ENCODE assay signal across 21 cellular contexts in the genomic region with DNA sequence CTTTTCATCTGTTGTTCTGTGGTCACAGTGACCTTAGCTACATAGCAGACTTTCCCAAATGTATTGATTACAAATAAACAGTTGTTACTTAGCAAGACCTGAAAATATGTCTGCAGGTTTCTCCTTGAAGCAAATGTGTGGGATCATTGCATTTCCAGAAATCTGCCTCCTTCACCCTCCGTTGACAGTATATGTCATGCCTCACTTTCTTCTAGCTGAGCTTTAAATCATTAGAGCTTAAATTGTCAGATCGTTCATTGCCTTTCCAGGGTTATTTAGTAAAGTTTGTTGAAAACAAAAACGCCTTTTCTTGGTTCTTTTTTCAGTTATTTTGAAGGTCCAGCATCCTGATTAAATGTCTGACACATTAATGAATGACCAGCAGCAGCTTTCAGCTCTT. TPM values are rescaled to one million over a fixed set of nuclear protein-coding genes. Genes with fewer than 3 reads are reported as not detected.
DNase-seq lines count a peak whose midpoint lies in the region; ATAC-seq and TF ChIP-seq lines count a peak whose summit lies in the region.
"Had no signal": no experiment of that assay in that cellular context is flagged by ENCODE, and none has a peak within 500 bp of the region (broad histone marks: within the 10 kb centered on the region; RNA-seq: fewer than 3 reads in every experiment).

No MANE protein-coding gene starts in this region.

- H3K9me3 ChIP-seq in OCI-LY7 (ENCODE audit: low read length) = no peaks in the 10 kb centered on the region
- H3K9me3 ChIP-seq: stomach, uterus had no signal

- CTCF ChIA-PET in activated CD4-positive, alpha-beta T cell treated with anti-CD3 and anti-CD28 coated beads, Interleukin-2, amount 10 ng/mL, durations not matched to agents 7 days and 5 days (lab: Charles Lee) = interaction anchor here (0.8 to 2.1 kb wide), 2 partner anchors 10 to 24 kb away, joined by 3 to 7 read pairs; no protein-coding TSS in a partner anchor
- CTCF ChIA-PET in activated CD4-positive, alpha-beta memory T cell treated with anti-CD3 and anti-CD28 coated beads, Interleukin-2, amount 10 ng/mL, durations not matched to agents 7 days and 5 days (lab: Charles Lee) = interaction anchor here (1.0 to 1.6 kb wide), 2 partner anchors 28 to 33 kb away, joined by 3 to 5 read pairs; no protein-coding TSS in a partner anchor
- CTCF ChIA-PET in OCI-LY7 (lab: Charles Lee; ENCODE audit: unreplicated experiment) = no interaction called here

- no peaks in the 10 kb centered on the region for H4K20me1 ChIP-seq in OCI-LY7 (ENCODE audit: insufficient read depth, low read length)

- no peak for TF ChIP-seq CTCF in HFFc6 (IDR thresholded peaks at IDR 0.05)
- no peak for TF ChIP-seq CTCF in nephron progenitor cell (IDR thresholded peaks at IDR 0.05)
- TF ChIP-seq CTCF in OCI-LY7 (conservative IDR thresholded peaks at IDR 0.05; ENCODE audit: low read length) = no peak

- H3K36me3 ChIP-seq in OCI-LY7 (ENCODE audit: insufficient read depth, low read length) = peaks cover 66% of the 10 kb centered on the region
- H3K36me3 ChIP-seq: uterus had no signal

- no peak overlapping the region for H3K4me3 ChIP-seq in OCI-LY7 (ENCODE audit: low read depth, low read length, poor library complexity, severe bottlenecking)
- H3K4me3 ChIP-seq: coronary artery, stomach, uterus had no signal

- no peaks in the 10 kb centered on the region for H3K27me3 Mint-ChIP-seq in activated CD4-positive, alpha-beta T cell treated with anti-CD3 and anti-CD28 coated beads, Interleukin-2, amount 10 ng/mL, durations not matched to agents 7 days and 5 days
- H3K27me3 Mint-ChIP-seq in HFFc6 (ENCODE audit: insufficient read depth) (no peaks in the 10 kb centered on the region), nephron progenitor cell (ENCODE audit: low read depth, poor library complexity) (peaks cover 4% of the 10 kb centered on the region)
- H3K27me3 Mint-ChIP-seq in activated CD4-positive, alpha-beta memory T cell treated with anti-CD3 and anti-CD28 coated beads, Interleukin-2, amount 10 ng/mL, durations not matched to agents 7 days and 5 days = no peaks in the 10 kb centered on the region
- H3K27me3 Mint-ChIP-seq: progenitor cell of endocrine pancreas had no signal

- no peaks in the 10 kb centered on the region for H3K9me3 Mint-ChIP-seq in activated CD4-positive, alpha-beta T cell treated with anti-CD3 and anti-CD28 coated beads, Interleukin-2, amount 10 ng/mL, durations not matched to agents 7 days and 5 days
- H3K9me3 Mint-ChIP-seq in HFFc6 (no peaks in the 10 kb centered on the region), nephron progenitor cell (no peaks in the 10 kb centered on the region)
- no peaks in the 10 kb centered on the region for H3K9me3 Mint-ChIP-seq in activated CD4-positive, alpha-beta memory T cell treated with anti-CD3 and anti-CD28 coated beads, Interleukin-2, amount 10 ng/mL, durations not matched to agents 7 days and 5 days

- no peak for ATAC-seq in GM21360 (IDR thresholded peaks at IDR 0.05; ENCODE audit: unreplicated experiment)
- ATAC-seq: activated CD4-positive, CD25-positive, alpha-beta regulatory T cell treated with anti-CD3 and anti-CD28 coated beads, Interleukin-2, amount 50 U/mL, for 24 hours; left ventricle myocardium superior; Right ventricle myocardium inferior had no signal

- H3K4me2 ChIP-seq in OCI-LY7 (ENCODE audit: low read length) = no peak overlapping the region

- H3K79me2 ChIP-seq in OCI-LY7 (ENCODE audit: insufficient read depth, low read depth, low read length) = peaks cover 21% of the 10 kb centered on the region

- no peak overlapping the region for H3K4me3 Mint-ChIP-seq in activated CD4-positive, alpha-beta T cell treated with anti-CD3 and anti-CD28 coated beads, Interleukin-2, amount 10 ng/mL, durations not matched to agents 7 days and 5 days
- H3K4me3 Mint-ChIP-seq in HFFc6 (no peak overlapping the region), nephron progenitor cell (no peak overlapping the region)
- H3K4me3 Mint-ChIP-seq in activated CD4-positive, alpha-beta memory T cell treated with anti-CD3 and anti-CD28 coated beads, Interleukin-2, amount 10 ng/mL, durations not matched to agents 7 days and 5 days = no peak overlapping the region

- peaks cover 46% of the 10 kb centered on the region for H3K36me3 Mint-ChIP-seq in activated CD4-positive, alpha-beta T cell treated with anti-CD3 and anti-CD28 coated beads, Interleukin-2, amount 10 ng/mL, durations not matched to agents 7 days and 5 days (ENCODE audit: low read depth)
- H3K36me3 Mint-ChIP-seq in HFFc6 (ENCODE audit: low read depth) = peaks cover 36% of the 10 kb centered on the region
- peaks cover 66% of the 10 kb centered on the region for H3K36me3 Mint-ChIP-seq in activated CD4-positive, alpha-beta memory T cell treated with anti-CD3 and anti-CD28 coated beads, Interleukin-2, amount 10 ng/mL, durations not matched to agents 7 days and 5 days (ENCODE audit: low read depth)
- H3K36me3 Mint-ChIP-seq in nephron progenitor cell (ENCODE audit: low read depth) = peaks cover 53% of the 10 kb centered on the region

- no peak overlapping the region for H2AFZ ChIP-seq in OCI-LY7 (ENCODE audit: low read length)

- POLR2A ChIA-PET in activated CD4-positive, alpha-beta T cell treated with anti-CD3 and anti-CD28 coated beads, Interleukin-2, amount 10 ng/mL, durations not matched to agents 7 days and 5 days (lab: Charles Lee) = no interaction called here
- POLR2A ChIA-PET in activated CD4-positive, alpha-beta memory T cell treated with anti-CD3 and anti-CD28 coated beads, Interleukin-2, amount 10 ng/mL, durations not matched to agents 7 days and 5 days (lab: Charles Lee) = interaction anchor here (1.0 to 3.0 kb wide), 6 partner anchors 9 to 113 kb away, joined by 3 to 8 read pairs (median 5); no protein-coding TSS in a partner anchor
- POLR2A ChIA-PET in OCI-LY7 (lab: Charles Lee) = interaction anchor here (0.6 to 0.8 kb wide), 2 partner anchors 24 to 84 kb away, joined by 3 to 5 read pairs; no protein-coding TSS in a partner anchor

- peaks cover 25% of the 10 kb centered on the region for H3K4me1 Mint-ChIP-seq in activated CD4-positive, alpha-beta T cell treated with anti-CD3 and anti-CD28 coated beads, Interleukin-2, amount 10 ng/mL, durations not matched to agents 7 days and 5 days
- H3K4me1 Mint-ChIP-seq in HFFc6 (ENCODE audit: low read depth) (peaks cover 30% of the 10 kb centered on the region), nephron progenitor cell (peaks cover 10% of the 10 kb centered on the region)
- peaks cover 27% of the 10 kb centered on the region for H3K4me1 Mint-ChIP-seq in activated CD4-positive, alpha-beta memory T cell treated with anti-CD3 and anti-CD28 coated beads, Interleukin-2, amount 10 ng/mL, durations not matched to agents 7 days and 5 days

- H3K4me1 ChIP-seq in OCI-LY7 (ENCODE audit: insufficient read depth, low read length, poor library complexity, severe bottlenecking) = peaks cover 17% of the 10 kb centered on the region

- peak overlapping the region; percentile 67 for H3K27ac Mint-ChIP-seq in activated CD4-positive, alpha-beta T cell treated with anti-CD3 and anti-CD28 coated beads, Interleukin-2, amount 10 ng/mL, durations not matched to agents 7 days and 5 days
- H3K27ac Mint-ChIP-seq in HFFc6 (peak overlapping the region; percentile 27; the same call in 1 of the 2 replicates), nephron progenitor cell (peak overlapping the region; percentile 66)
- peak overlapping the region; percentile 67 for H3K27ac Mint-ChIP-seq in activated CD4-positive, alpha-beta memory T cell treated with anti-CD3 and anti-CD28 coated beads, Interleukin-2, amount 10 ng/mL, durations not matched to agents 7 days and 5 days
- H3K27ac Mint-ChIP-seq: progenitor cell of endocrine pancreas had no signal

- intact Hi-C loops in OCI-LY7 (cut with micrococcal nuclease; ENCODE audit: unreplicated experiment) = loop anchor here (5.0 kb wide), 1 partner anchor 77 kb away; a partner anchor contains a TSS

- no TSS peak for BruUV-seq in OCI-LY7 (replicated peaks; lab: Mats Ljungman, UMichigan)

- H3K27ac ChIP-seq in OCI-LY7 (ENCODE audit: low read depth, low read length, poor library complexity, severe bottlenecking) = no peak overlapping the region
- H3K27ac ChIP-seq: coronary artery had no signal

- DNase-seq in activated CD4-positive, alpha-beta T cell treated with anti-CD3 and anti-CD28 coated beads, Interleukin-2, amount 10 ng/mL, durations not matched to agents 7 days and 5 days = no peak
- no peak for DNase-seq in activated CD4-positive, alpha-beta T cell treated with anti-CD3 and anti-CD28 coated beads for 1 hour
- DNase-seq in HFFc6 (no peak), nephron progenitor cell (no peak), OCI-M2 (lab: John Stamatoyannopoulos, UW; ENCODE audit: unreplicated experiment) (no peak), OCI-LY7 (ENCODE audit: low spot score) (no peak)
- no peak for DNase-seq in activated CD4-positive, alpha-beta memory T cell treated with anti-CD3 and anti-CD28 coated beads, Interleukin-2, amount 10 ng/mL, durations not matched to agents 7 days and 5 days
- DNase-seq: left ventricle myocardium superior, NCI-H1092 treated with DMSO at 0.1 percent for 48 hours, NCI-H748 treated with DMSO at 0.1 percent for 48 hours, stomach, uterus had no signal

- no peaks in the 10 kb centered on the region for H3K9me2 ChIP-seq in OCI-LY7 (ENCODE audit: insufficient read depth, low read length)

RNA-seq across cellular contexts. Expression of a gene that starts 2.3 kb away (rescaled TPM):
- 10 to 100 TPM; 34.3 to 34.9 TPM for total RNA-seq in activated CD4-positive, alpha-beta T cell treated with anti-CD3 and anti-CD28 coated beads, Interleukin-2, amount 10 ng/mL, durations not matched to agents 7 days and 5 days
- 10 to 100 TPM; 14.9 to 17.7 (median 16.5) TPM for total RNA-seq in HFFc6 (2021; fragmentation: NEBNext Ultra II Directional; extraction: Animal tissue kit (Norgen Biotek cat#: 25700))
- total RNA-seq in activated CD4-positive, alpha-beta memory T cell treated with anti-CD3 and anti-CD28 coated beads, Interleukin-2, amount 10 ng/mL, durations not matched to agents 7 days and 5 days = 10 to 100 TPM; 33.3 to 35.2 TPM
- total RNA-seq in OCI-LY7 (2014; rRNA removed; shearing (Covaris generic)) = 12.1 and 17.0 TPM in 2 replicates
- 27.4 and 31.4 TPM in 2 replicates for total RNA-seq in OCI-LY7 (2022)

RNA-seq across cellular contexts. Expression of a gene that starts 31.6 kb away (rescaled TPM):
- total RNA-seq in activated CD4-positive, alpha-beta T cell treated with anti-CD3 and anti-CD28 coated beads, Interleukin-2, amount 10 ng/mL, durations not matched to agents 7 days and 5 days = 100 to 1,000 TPM; 369 to 418 TPM
- 100 to 1,000 TPM; 698 to 777 (median 770) TPM for total RNA-seq in HFFc6 (2021; fragmentation: NEBNext Ultra II Directional; extraction: Animal tissue kit (Norgen Biotek cat#: 25700))
- total RNA-seq in activated CD4-positive, alpha-beta memory T cell treated with anti-CD3 and anti-CD28 coated beads, Interleukin-2, amount 10 ng/mL, durations not matched to agents 7 days and 5 days = 100 to 1,000 TPM; 418 to 428 TPM
- total RNA-seq in OCI-LY7 (2014; rRNA removed; shearing (Covaris generic)) = 164 and 256 TPM in 2 replicates
- 412 and 451 TPM in 2 replicates for total RNA-seq in OCI-LY7 (2022)

RNA-seq across cellular contexts. Expression of a gene that starts 49.5 kb away (rescaled TPM):
- total RNA-seq in activated CD4-positive, alpha-beta T cell treated with anti-CD3 and anti-CD28 coated beads, Interleukin-2, amount 10 ng/mL, durations not matched to agents 7 days and 5 days = under 1 TPM; 0.35 to 0.44 TPM
- not detected for total RNA-seq in HFFc6 (2021; fragmentation: NEBNext Ultra II Directional; extraction: Animal tissue kit (Norgen Biotek cat#: 25700))
- under 1 TPM in 1 of 2 experiments, not detected in 1; 0.68 TPM for total RNA-seq in activated CD4-positive, alpha-beta memory T cell treated with anti-CD3 and anti-CD28 coated beads, Interleukin-2, amount 10 ng/mL, durations not matched to agents 7 days and 5 days
- 0.21 TPM in 1 of 2 replicates, not detected in the other for total RNA-seq in OCI-LY7 (2014; rRNA removed; shearing (Covaris generic))
- not detected in 2 replicates for total RNA-seq in OCI-LY7 (2022)
- total RNA-seq: endothelial cell of umbilical vein; frontal cortex; G401; left ventricle myocardium superior; progenitor cell of endocrine pancreas; Right ventricle myocardium inferior; stomach; T-helper 1 cell treated with Interleukin-12 subunit alpha and Interleukin-12 subunit beta and Interleukin-4 antibody, amounts not matched to agents 30 ng/mL and 1 ng/mL, for 36 hours; uterus had no signal
